Comparison of ENCODE assay signal across 24 cellular contexts in the genomic region with DNA sequence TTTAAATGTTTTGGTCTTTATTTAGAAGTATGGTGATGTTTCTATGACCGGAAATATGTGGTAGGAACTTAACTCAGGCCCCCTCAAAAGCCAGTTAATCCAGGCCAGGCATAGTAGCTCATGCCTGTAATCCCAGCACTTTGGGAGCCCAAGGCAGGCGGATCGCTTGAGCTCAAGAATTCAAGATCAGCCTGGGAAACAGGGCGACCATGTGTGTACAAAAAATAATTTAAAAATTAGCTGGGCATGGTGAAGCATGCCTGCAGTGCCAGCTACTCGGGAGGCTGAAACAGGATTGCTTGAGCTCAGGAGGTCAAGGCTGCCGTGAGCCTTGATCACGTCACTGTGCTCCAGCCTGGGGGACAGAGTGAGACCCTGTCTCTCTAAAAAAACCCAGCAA.
"Had no signal": no experiment of that assay in that cellular context is flagged by ENCODE, and none has a peak within 500 bp of the region (broad histone marks: within the 10 kb centered on the region; RNA-seq: fewer than 3 reads in every experiment).

No MANE protein-coding gene starts in this region.

- H3K36me3 ChIP-seq: ovary had no signal

- H3K27ac ChIP-seq: neural progenitor cell, ovary, parathyroid adenoma, psoas muscle, right lobe of liver, sigmoid colon, stomach, thoracic aorta, thyroid gland, tibial nerve, upper lobe of left lung, vagina had no signal

- H3K9me3 ChIP-seq: ovary, psoas muscle, right lobe of liver, sigmoid colon, stomach, thoracic aorta, thyroid gland, tibial nerve, upper lobe of left lung, vagina had no signal

- DNase-seq: occipital lobe; ovary; posterior cingulate gyrus; psoas muscle; right cardiac atrium; right lobe of liver; sigmoid colon; small intestine; stimulated activated CD4-positive, alpha-beta T cell treated with anti-CD3 and anti-CD28 coated beads, Interleukin-15, amount 100 ng/mL, for 24 hours; stimulated activated CD4-positive, alpha-beta T cell treated with anti-CD3 and anti-CD28 coated beads, Interleukin-2, amount 100 ng/mL, for 24 hours; stimulated activated CD4-positive, alpha-beta T cell treated with anti-CD3 and anti-CD28 coated beads, Interleukin-2, amount 100 ng/mL, for 48 hours; stimulated activated CD4-positive, alpha-beta T cell treated with anti-CD3 and anti-CD28 coated beads, Interleukin-4, amount 100 ng/mL, for 24 hours; stimulated activated naive B cell treated with anti-CD40 and anti-IgM and Interleukin-4, amounts not matched to agents 10 μg/mL and 1 μg/mL and 100 μg/mL, for 72 hours; stimulated activated naive CD4-positive, alpha-beta T cell treated with Interleukin-2 at 50 U/mL for 16 hours; stomach; thyroid gland; trophoblast cell; upper lobe of left lung had no signal

- H3K27me3 ChIP-seq: neural progenitor cell, ovary, right lobe of liver, sigmoid colon, stomach, thyroid gland, tibial nerve, upper lobe of left lung, vagina had no signal

- ATAC-seq: psoas muscle; right cardiac atrium; right lobe of liver; stimulated activated effector memory CD8-positive, alpha-beta T cell treated with anti-CD3 and anti-CD28 coated beads, Interleukin-12 subunit alpha, Interleukin-12 subunit beta, amount 100 ng/mL, for 72 hours; stimulated activated naive B cell treated with anti-CD40 and anti-IgM and Interleukin-4, amounts not matched to agents 10 μg/mL and 1 μg/mL and 100 μg/mL, for 72 hours had no signal

- H3K4me1 ChIP-seq: neural progenitor cell, parathyroid adenoma, psoas muscle, right lobe of liver, stomach, thyroid gland, upper lobe of left lung, vagina had no signal

- H3K4me3 ChIP-seq: neural progenitor cell, ovary, psoas muscle, right lobe of liver, sigmoid colon, stomach, thoracic aorta, thyroid gland, tibial nerve, upper lobe of left lung, vagina had no signal
